ENCODE assay signal across 7 cellular contexts in the genomic region with DNA sequence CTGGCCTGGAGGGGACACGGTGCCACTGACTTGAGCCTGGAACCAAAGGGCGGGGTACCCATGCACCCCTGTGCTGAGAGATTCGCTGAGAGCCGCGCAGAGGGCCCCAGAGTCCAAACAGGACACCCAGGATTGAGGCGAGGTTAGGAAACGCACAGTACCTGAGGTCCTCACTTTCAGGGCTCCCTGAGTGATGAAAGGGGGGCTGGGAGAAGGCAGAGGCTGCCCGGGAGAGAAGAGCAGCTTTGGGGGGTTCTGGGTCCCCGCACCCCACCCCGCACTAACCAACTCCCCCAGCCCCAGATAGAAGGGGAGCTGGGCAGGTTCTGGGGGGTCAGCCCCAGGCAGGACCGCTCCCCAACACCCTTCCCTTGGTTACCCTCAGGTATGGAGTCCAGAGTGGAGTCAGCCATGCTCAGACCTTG. TPM values are rescaled to one million over a fixed set of nuclear protein-coding genes. Genes with fewer than 3 reads are reported as not detected.
DNase-seq lines count a peak whose midpoint lies in the region; ATAC-seq and TF ChIP-seq lines count a peak whose summit lies in the region.

No MANE protein-coding gene starts in this region.

- TF ChIP-seq CTCF in MM.1S (IDR thresholded peaks at IDR 0.05; ENCODE audit: low read length) (no peak), epithelial cell of proximal tubule (conservative IDR thresholded peaks at IDR 0.05; ENCODE audit: low read depth, low read length) (no peak), spleen (IDR thresholded peaks at IDR 0.05 in 8 of 11, conservative IDR thresholded peaks at IDR 0.05 in 3 of 11) (no peak)

- H3K9me2 ChIP-seq in MM.1S (replicated peaks; ENCODE audit: insufficient read depth, low read length), result no peaks in the 10 kb centered on the region

- peak overlapping the region; percentile 89 for H3K4me2 ChIP-seq in MM.1S (ENCODE audit: low read depth, low read length)

- H3K79me2 ChIP-seq in MM.1S (ENCODE audit: low read length), result no peaks in the 10 kb centered on the region

- H4K20me1 ChIP-seq in MM.1S (ENCODE audit: insufficient read depth, low read length), result no peaks in the 10 kb centered on the region

- intact Hi-C loops in spleen (cut with DNase I; ENCODE audit: low total_unique reads), result no loop called here

- WGBS in spleen, 5 donors, result 55 to 71% (median 59%) methylated on average over 10 to 11 of the region's 11 CpGs

- DNase-seq in MM.1S, result no peak
- DNase-seq in epithelial cell of proximal tubule (ENCODE audit: low read depth), result no peak
- no peak for DNase-seq in spleen
- DNase-seq in amniotic stem cell (lab: John Stamatoyannopoulos, UW), result no peak
- DNase-seq in stimulated activated naive CD4-positive, alpha-beta T cell treated with Interleukin-2 at 50 U/mL for 16 hours (lab: John Stamatoyannopoulos, UW), result no peak
- no peak for DNase-seq in activated CD4-positive, alpha-beta T cell treated with anti-CD3 and anti-CD28 coated beads, Interleukin-2, amount 50 U/mL, for 48 hours

- 0 out of 2 replicates have a peak, but pooled peaks cover 6% of the 10 kb centered on the region for H3F3A ChIP-seq in MM.1S (ENCODE audit: insufficient read depth, low read length)

- H3K27me3 ChIP-seq in MM.1S (replicated peaks; ENCODE audit: insufficient read depth, low read length) (no peaks in the 10 kb centered on the region), spleen (replicated peaks in 1 of 7) (no peaks in the 10 kb centered on the region)

- TF ChIP-seq POLR2A in spleen (IDR thresholded peaks at IDR 0.05), result no peak

- H3K27ac ChIP-seq in MM.1S (ENCODE audit: low read length), result no peak overlapping the region
- peak overlapping the region in 7 of 8 donors; percentile 76 to 92 (median 86) for H3K27ac ChIP-seq in spleen

- peak overlapping the region; percentile 13; the same call in 1 of the 2 replicates for H3K9ac ChIP-seq in MM.1S (ENCODE audit: low read length)

- H3K36me3 ChIP-seq in MM.1S (replicated peaks; ENCODE audit: insufficient read depth, low read length) (no peaks in the 10 kb centered on the region), spleen (no peaks in the 10 kb centered on the region)

- H3K4me1 ChIP-seq in MM.1S (ENCODE audit: low read length) (no peaks in the 10 kb centered on the region), spleen (peaks cover 11 to 43% (median 32%) of the 10 kb centered on the region in 6 donors)

- peak; percentile 5 for ATAC-seq in GM21717 (IDR thresholded peaks at IDR 0.05; ENCODE audit: unreplicated experiment)

- H3K9me3 ChIP-seq in MM.1S (replicated peaks; ENCODE audit: insufficient read depth, low read length) (no peaks in the 10 kb centered on the region), spleen (no peaks in the 10 kb centered on the region)

- H3K4me3 ChIP-seq in MM.1S (ENCODE audit: low read length), result peak overlapping the region; percentile 51
- peak overlapping the region; percentile 76 for H3K4me3 ChIP-seq in epithelial cell of proximal tubule (ENCODE audit: low read depth, low read length)
- peak overlapping the region in 6 of 8 donors; percentile 46 to 82 (median 57) for H3K4me3 ChIP-seq in spleen

- H2AFZ ChIP-seq in MM.1S (ENCODE audit: low read length), result peak overlapping the region; percentile 63

RNA-seq across cellular contexts. Expression of a gene that starts 14.5 kb away (rescaled TPM):
- total RNA-seq in epithelial cell of proximal tubule (49.6 and 137 TPM in 2 replicates), spleen (10 to 100 TPM in 6 of 7 donors, 1 to 10 TPM in 1; 8.6 to 24.0 (median 15.7) TPM)
- 1 to 10 TPM; 2.2 to 4.9 (median 2.3) TPM for polyA plus RNA-seq in spleen
